In genomic region chr10:107168739-107169138, GRCh38 we compare ENCODE assay signal across 30 cellular contexts. TPM values are rescaled to one million over a fixed set of nuclear protein-coding genes. Genes with fewer than 3 reads are reported as not detected.
"Had no signal": no experiment of that assay in that cellular context is flagged by ENCODE, and none has a peak within 500 bp of the region (broad histone marks: within the 10 kb centered on the region; RNA-seq: fewer than 3 reads in every experiment).

No MANE protein-coding gene starts in this region.

- H3K4me3 ChIP-seq: colonic mucosa, esophagus squamous epithelium, gastrocnemius medialis, heart right ventricle, left lung, lower lobe of right lung, mucosa of descending colon had no signal

- DNase-seq: colonic mucosa; cortex of kidney; effector CD8-positive, alpha-beta T cell; effector memory CD8-positive, alpha-beta T cell; endodermal cell; erythroblast; esophagus squamous epithelium; foreskin fibroblast; foreskin melanocyte; gastrocnemius medialis; glutamatergic neuron; head of caudate nucleus; heart right ventricle; hippocampal formation; left cardiac atrium; left lung; left ventricle myocardium superior; lower lobe of right lung; mesenchymal stem cell; mucosa of descending colon; naive B cell had no signal

- H3K9me3 ChIP-seq: colonic mucosa, esophagus squamous epithelium, gastrocnemius medialis, heart right ventricle, left lung, lower lobe of right lung, mucosa of descending colon had no signal

- FAIRE-seq: endometrium, islet of Langerhans, keratinocyte had no signal

- H3K4me1 ChIP-seq: colonic mucosa, gastrocnemius medialis, left lung, lower lobe of right lung had no signal

- H3K27ac ChIP-seq: colonic mucosa, epithelial cell of prostate, esophagus squamous epithelium, gastrocnemius medialis, heart right ventricle, left lung, lower lobe of right lung had no signal

- ATAC-seq: effector memory CD8-positive, alpha-beta T cell; esophagus mucosa; gastrocnemius medialis; heart right ventricle; left cardiac atrium; left lung; left ventricle myocardium superior; lower lobe of right lung; mucosa of descending colon had no signal

- H3K36me3 ChIP-seq: colonic mucosa, esophagus squamous epithelium, gastrocnemius medialis, heart right ventricle, left lung, lower lobe of right lung had no signal

RNA-seq across cellular contexts. Expression of gene SORCS1, which starts 4.2 kb away (rescaled TPM):
- total RNA-seq: dermis microvascular lymphatic vessel endothelial cell, glomerular endothelial cell, lung microvascular endothelial cell, myocyte had no signal
- polyA plus RNA-seq: keratinocyte had no signal
